Comparison of ENCODE assay signal across 18 cellular contexts in the genomic region with DNA sequence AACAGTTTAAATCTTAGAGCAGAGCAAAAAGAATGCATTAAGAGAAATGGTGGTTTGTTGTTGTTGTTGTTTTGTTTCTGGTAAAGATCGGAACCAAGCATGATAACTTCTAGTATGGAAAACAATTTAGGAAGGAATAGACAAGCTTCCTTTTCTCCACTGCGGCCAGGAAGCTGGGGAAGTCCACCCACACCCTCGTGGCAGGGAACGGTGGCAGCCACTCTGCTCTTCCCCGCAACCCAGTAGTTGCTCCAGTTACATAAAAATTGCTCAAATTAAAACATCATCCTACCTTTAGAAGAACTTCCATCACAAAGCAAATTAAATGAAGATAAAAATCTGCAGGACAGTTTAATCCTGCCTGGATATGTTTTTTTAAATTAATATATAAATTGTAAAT.
DNase-seq lines count a peak whose midpoint lies in the region; ATAC-seq, FAIRE-seq and TF ChIP-seq lines count a peak whose summit lies in the region.
"Had no signal": no experiment of that assay in that cellular context is flagged by ENCODE, and none has a peak within 500 bp of the region (broad histone marks: within the 10 kb centered on the region; RNA-seq: fewer than 3 reads in every experiment).

No MANE protein-coding gene starts in this region.

- 10% methylated on average over 5 of the region's 5 CpGs for WGBS in right cardiac atrium

- H3K36me3 ChIP-seq in ascending aorta (no peaks in the 10 kb centered on the region), gastrocnemius medialis (no peaks in the 10 kb centered on the region), kidney (ENCODE audit: control insufficient read depth in 1 of 2, insufficient read depth in 2 of 2, low read length in 2 of 2) (no peaks in the 10 kb centered on the region)

- H3K4me1 ChIP-seq in ascending aorta (peaks cover 13 to 62% of the 10 kb centered on the region in 2 donors), right cardiac atrium (ENCODE audit: control insufficient read depth, insufficient read depth, low read length) (peaks cover 41% of the 10 kb centered on the region), gastrocnemius medialis (peaks cover 59 to 77% of the 10 kb centered on the region in 2 donors), kidney (ENCODE audit: control insufficient read depth in 1 of 2, insufficient read depth in 1 of 2, low read depth in 1 of 2, low read length in 2 of 2) (peaks cover 15 to 17% of the 10 kb centered on the region in 2 donors)

- H3K4me1 Mint-ChIP-seq in CD4-positive, alpha-beta T cell (ENCODE audit: low read depth): peaks cover 95% of the 10 kb centered on the region

- no peaks in the 10 kb centered on the region for H3K27me3 ChIP-seq in CD4-positive, alpha-beta T cell (ENCODE audit: control insufficient read depth, insufficient read depth, low read length)
- H3K27me3 ChIP-seq in ascending aorta: no peaks in the 10 kb centered on the region
- no peaks in the 10 kb centered on the region for H3K27me3 ChIP-seq in right cardiac atrium (ENCODE audit: control insufficient read depth, insufficient read depth)
- no peaks in the 10 kb centered on the region for H3K27me3 ChIP-seq in gastrocnemius medialis

- CTCF ChIA-PET in CD4-positive, alpha-beta T cell (lab: Charles Lee): no interaction called here

- H3K4me3 Mint-ChIP-seq in CD4-positive, alpha-beta T cell: no peak overlapping the region
- H3K4me3 Mint-ChIP-seq: B cell; H9; naive B cell; T-helper 1 cell treated with Interleukin-12 subunit alpha and Interleukin-12 subunit beta and Interleukin-4 antibody, amounts not matched to agents 30 μg/mL and 1 μg/mL, for 36 hours had no signal

- no peak for DNase-seq in CD4-positive, alpha-beta T cell
- no peak for DNase-seq in ascending aorta (ENCODE audit: low spot score in 2 of 2)
- peak in 2 of 3 donors; percentile 38 to 61 for DNase-seq in right cardiac atrium
- DNase-seq in gastrocnemius medialis: no peak
- no peak for DNase-seq in foreskin fibroblast
- DNase-seq in kidney: no peak
- DNase-seq: activated effector memory CD4-positive, alpha-beta T cell treated with Interleukin-2 at 50 U/mL for 16 hours; cerebellar nuclear complex; H9; naive B cell; NCI-H1048; NCI-H2227 treated with DMSO at 0.1 percent for 48 hours; OCI-M1; stimulated activated CD4-positive, alpha-beta T cell treated with anti-CD3 and anti-CD28 coated beads, Interleukin-12 subunit alpha, Interleukin-12 subunit beta, amount 100 ng/mL, for 4 hours had no signal

- no peak for TF ChIP-seq POLR2A in gastrocnemius medialis (IDR thresholded peaks at IDR 0.05)

- in situ Hi-C loops in gastrocnemius medialis (cut with MboI; ENCODE audit: low sequenced_read_pairs in 4 of 4): loop anchor here in 1 of 4 donors (25.0 kb wide), 1 partner anchor 107 kb away; the partner anchor contains the start of gene RBMS1

- H3K9me3 Mint-ChIP-seq in CD4-positive, alpha-beta T cell: no peaks in the 10 kb centered on the region
- H3K9me3 Mint-ChIP-seq: H9; naive B cell; T-helper 1 cell treated with Interleukin-12 subunit alpha and Interleukin-12 subunit beta and Interleukin-4 antibody, amounts not matched to agents 30 μg/mL and 1 μg/mL, for 36 hours had no signal

- no peaks in the 10 kb centered on the region for H3K27me3 Mint-ChIP-seq in CD4-positive, alpha-beta T cell
- H3K27me3 Mint-ChIP-seq: B cell, naive B cell had no signal

- H3K27ac Mint-ChIP-seq in CD4-positive, alpha-beta T cell: peak overlapping the region; percentile 65
- H3K27ac Mint-ChIP-seq: B cell had no signal

- intact Hi-C loops in CD4-positive, alpha-beta T cell (cut with DNase I, micrococcal nuclease): no loop called here
- intact Hi-C loops in ascending aorta (cut with DNase I): no loop called here
- intact Hi-C loops in right cardiac atrium (cut with DNase I): no loop called here
- intact Hi-C loops in gastrocnemius medialis (cut with DNase I; ENCODE audit: low total_unique reads): no loop called here
- intact Hi-C loops in kidney (cut with DNase I): no loop called here

- POLR2A ChIA-PET in CD4-positive, alpha-beta T cell (lab: Charles Lee): interaction anchor here (0.6 to 1.6 kb wide), 2 partner anchors 27 to 270 kb away, joined by 3 to 5 read pairs; no protein-coding TSS in a partner anchor

- H3K9ac ChIP-seq in kidney (ENCODE audit: low read length in 2 of 2): no peak overlapping the region

- no peaks in the 10 kb centered on the region for H3K9me3 ChIP-seq in CD4-positive, alpha-beta T cell (ENCODE audit: control insufficient read depth, low read length)
- H3K9me3 ChIP-seq in ascending aorta (no peaks in the 10 kb centered on the region), right cardiac atrium (ENCODE audit: control insufficient read depth, low read length) (no peaks in the 10 kb centered on the region), gastrocnemius medialis (no peaks in the 10 kb centered on the region), kidney (ENCODE audit: control insufficient read depth in 1 of 2, low read length in 2 of 2) (no peaks in the 10 kb centered on the region)

- H3K27ac ChIP-seq in CD4-positive, alpha-beta T cell (ENCODE audit: low read depth, low read length): no peak overlapping the region
- H3K27ac ChIP-seq in ascending aorta (peak overlapping the region; percentile 24 to 53), right cardiac atrium (ENCODE audit: low read length) (peak overlapping the region; percentile 79), gastrocnemius medialis (peak overlapping the region; percentile 13 to 63 (median 58)), kidney (ENCODE audit: low read depth in 2 of 2, low read length in 2 of 2) (no peak overlapping the region)

- no peak for TF ChIP-seq CTCF in CD4-positive, alpha-beta T cell (IDR thresholded peaks at IDR 0.05)
- TF ChIP-seq CTCF in ascending aorta (IDR thresholded peaks at IDR 0.05) (no peak), gastrocnemius medialis (IDR thresholded peaks at IDR 0.05 in 4 of 5, conservative IDR thresholded peaks at IDR 0.05 in 1 of 5) (no peak), foreskin fibroblast (IDR thresholded peaks at IDR 0.05; ENCODE audit: low read depth, low read length) (no peak), kidney (IDR thresholded peaks at IDR 0.05; ENCODE audit: borderline replicate concordance, extremely low read depth, insufficient read depth) (no peak)

- peaks cover 5% of the 10 kb centered on the region for H3K36me3 Mint-ChIP-seq in CD4-positive, alpha-beta T cell (ENCODE audit: low read depth)
- H3K36me3 Mint-ChIP-seq: naive B cell had no signal

- no peak overlapping the region for H3K4me3 ChIP-seq in ascending aorta
- H3K4me3 ChIP-seq in right cardiac atrium (ENCODE audit: low read length): peak overlapping the region; percentile 18
- peak overlapping the region in 2 of 4 donors; percentile 14 to 19 for H3K4me3 ChIP-seq in gastrocnemius medialis
- peak overlapping the region in 1 of 2 donors; percentile 30 for H3K4me3 ChIP-seq in foreskin fibroblast (ENCODE audit: low read depth in 1 of 2, low read length in 2 of 2)
- no peak overlapping the region for H3K4me3 ChIP-seq in kidney (ENCODE audit: low read length in 2 of 2)

- no peak for ATAC-seq in CD4-positive, alpha-beta T cell (ENCODE audit: poor library complexity)
- ATAC-seq in right cardiac atrium (peak in 1 of 2 donors; percentile 25), gastrocnemius medialis (no peak), HG02973 (IDR thresholded peaks at IDR 0.05; ENCODE audit: unreplicated experiment) (no peak), HG02798 (IDR thresholded peaks at IDR 0.05; ENCODE audit: poor library complexity, unreplicated experiment) (no peak)

- no peak for FAIRE-seq in kidney (lab: Jason Lieb, UNC)

Comparison
In these comparisons a context has a peak if more than half of its experiments do, and no peak if none do; other contexts are left out.
1. DNase-seq: peak in right cardiac atrium (2 of 3); none in CD4-positive, alpha-beta T cell (0 of 10), ascending aorta (0 of 2), gastrocnemius medialis (0 of 2), foreskin fibroblast (0 of 2) and kidney (single experiment).
2. H3K27ac ChIP-seq: peak in ascending aorta (2 of 2), right cardiac atrium (single experiment) and gastrocnemius medialis (4 of 4); none in CD4-positive, alpha-beta T cell (single experiment) and kidney (0 of 2).